Comparison of ENCODE assay signal across 30 cellular contexts in genomic region chr1:17834561-17835100, GRCh38.
"Had no signal": no experiment of that assay in that cellular context is flagged by ENCODE, and none has a peak within 500 bp of the region (broad histone marks: within the 10 kb centered on the region; RNA-seq: fewer than 3 reads in every experiment).

No MANE protein-coding gene starts in this region.

- H3K4me2 ChIP-seq: PC-9 had no signal

- H3K36me3 Mint-ChIP-seq: activated naive CD4-positive, alpha-beta T cell treated with anti-CD3 and anti-CD28 coated beads, Interleukin-2, amount 50 U/mL, for 24 hours; activated naive CD8-positive, alpha-beta T cell treated with anti-CD3 and anti-CD28 coated beads, Interleukin-2, amount 10 ng/mL, durations not matched to agents 7 days and 5 days had no signal

- H3K27ac Mint-ChIP-seq: activated CD4-positive, alpha-beta T cell treated with anti-CD3 and anti-CD28 coated beads, Interleukin-2, amount 10 ng/mL, durations not matched to agents 24 days and 14 days; activated CD8-positive, alpha-beta T cell treated with anti-CD3 and anti-CD28 coated beads for 36 hours; activated naive CD4-positive, alpha-beta T cell treated with anti-CD3 and anti-CD28 coated beads, Interleukin-2, amount 50 U/mL, for 24 hours; activated naive CD8-positive, alpha-beta T cell treated with anti-CD3 and anti-CD28 coated beads, Interleukin-2, amount 10 ng/mL, durations not matched to agents 7 days and 5 days; activated T-helper 2 cell treated with anti-CD3 and anti-CD28 coated beads, Interferon-gamma antibody, Interleukin-2, Interleukin-4, amounts not matched to agents 10 μg/mL and 5 μg/mL and 100 μg/mL, durations not matched to agents 14 hours and 24 hours and 36 hours had no signal

- ATAC-seq: activated CD8-positive, alpha-beta T cell treated with anti-CD3 and anti-CD28 coated beads for 36 hours; Right ventricle myocardium inferior had no signal

- H3K4me1 ChIP-seq: ascending aorta had no signal

- H3K9me3 Mint-ChIP-seq: activated CD4-positive, alpha-beta T cell treated with anti-CD3 and anti-CD28 coated beads, Interleukin-2, amount 10 ng/mL, durations not matched to agents 24 days and 14 days; activated CD8-positive, alpha-beta T cell treated with anti-CD3 and anti-CD28 coated beads for 36 hours; activated naive CD4-positive, alpha-beta T cell treated with anti-CD3 and anti-CD28 coated beads, Interleukin-2, amount 50 U/mL, for 24 hours; activated naive CD8-positive, alpha-beta T cell treated with anti-CD3 and anti-CD28 coated beads, Interleukin-2, amount 10 ng/mL, durations not matched to agents 7 days and 5 days; activated T-helper 2 cell treated with anti-CD3 and anti-CD28 coated beads, Interferon-gamma antibody, Interleukin-2, Interleukin-4, amounts not matched to agents 10 μg/mL and 5 μg/mL and 100 μg/mL, durations not matched to agents 14 hours and 24 hours and 36 hours had no signal

- H3K36me3 ChIP-seq: ascending aorta, cardiac muscle cell, MG63 had no signal

- H3K27ac ChIP-seq: ascending aorta, cardiac muscle cell, PC-9, RWPE1 had no signal

- H3K4me3 Mint-ChIP-seq: activated CD4-positive, alpha-beta T cell treated with anti-CD3 and anti-CD28 coated beads, Interleukin-2, amount 10 ng/mL, durations not matched to agents 24 days and 14 days; activated CD8-positive, alpha-beta T cell treated with anti-CD3 and anti-CD28 coated beads for 36 hours; activated naive CD4-positive, alpha-beta T cell treated with anti-CD3 and anti-CD28 coated beads, Interleukin-2, amount 50 U/mL, for 24 hours; activated naive CD8-positive, alpha-beta T cell treated with anti-CD3 and anti-CD28 coated beads, Interleukin-2, amount 10 ng/mL, durations not matched to agents 7 days and 5 days had no signal

- H3K9me3 ChIP-seq: ascending aorta, MG63 had no signal

- DNase-seq: activated CD4-positive, alpha-beta T cell treated with anti-CD3 and anti-CD28 coated beads, Interleukin-2, amount 10 ng/mL, durations not matched to agents 24 days and 14 days; activated CD4-positive, alpha-beta T cell treated with anti-CD3 and anti-CD28 coated beads, Interleukin-2, amount 50 U/mL, for 4 hours; activated CD8-positive, alpha-beta T cell treated with anti-CD3 and anti-CD28 coated beads for 36 hours; activated gamma-delta T cell; activated naive CD4-positive, alpha-beta T cell treated with Interleukin-2 at 50 U/mL for 16 hours; activated naive CD8-positive, alpha-beta T cell treated with anti-CD3 and anti-CD28 coated beads, Interleukin-2, amount 10 ng/mL, durations not matched to agents 7 days and 5 days; activated T-cell treated with anti-CD3 and anti-CD28 coated beads, Interleukin-2, amount 50 U/mL, for 1 hour; amygdala; Kasumi-1; KG1; MG63; MV-4-11; NCI-H1417; NCI-H146; NCI-H187; NCI-H2029 treated with DMSO at 0.1 percent for 48 hours; NCI-H2107; NCI-H226; NCI-H446 treated with DMSO at 0.1 percent for 48 hours; NCI-H69; NK-92 treated with Interleukin-12 subunit alpha and Interleukin-12 subunit beta, amount 100 ng/mL, for 24 hours; PC-9; SIG-M5; T1000 had no signal

- H3K4me1 Mint-ChIP-seq: activated CD4-positive, alpha-beta T cell treated with anti-CD3 and anti-CD28 coated beads, Interleukin-2, amount 10 ng/mL, durations not matched to agents 24 days and 14 days; activated naive CD4-positive, alpha-beta T cell treated with anti-CD3 and anti-CD28 coated beads, Interleukin-2, amount 50 U/mL, for 24 hours; activated naive CD8-positive, alpha-beta T cell treated with anti-CD3 and anti-CD28 coated beads, Interleukin-2, amount 10 ng/mL, durations not matched to agents 7 days and 5 days had no signal

- H3K27me3 ChIP-seq: ascending aorta, cardiac muscle cell, MG63 had no signal

- H2AFZ ChIP-seq: PC-9 had no signal

- H3K4me3 ChIP-seq: ascending aorta, cardiac muscle cell, MG63, PC-9 had no signal

- H3K27me3 Mint-ChIP-seq: activated CD4-positive, alpha-beta T cell treated with anti-CD3 and anti-CD28 coated beads, Interleukin-2, amount 10 ng/mL, durations not matched to agents 24 days and 14 days had no signal
